In the genomic region with DNA sequence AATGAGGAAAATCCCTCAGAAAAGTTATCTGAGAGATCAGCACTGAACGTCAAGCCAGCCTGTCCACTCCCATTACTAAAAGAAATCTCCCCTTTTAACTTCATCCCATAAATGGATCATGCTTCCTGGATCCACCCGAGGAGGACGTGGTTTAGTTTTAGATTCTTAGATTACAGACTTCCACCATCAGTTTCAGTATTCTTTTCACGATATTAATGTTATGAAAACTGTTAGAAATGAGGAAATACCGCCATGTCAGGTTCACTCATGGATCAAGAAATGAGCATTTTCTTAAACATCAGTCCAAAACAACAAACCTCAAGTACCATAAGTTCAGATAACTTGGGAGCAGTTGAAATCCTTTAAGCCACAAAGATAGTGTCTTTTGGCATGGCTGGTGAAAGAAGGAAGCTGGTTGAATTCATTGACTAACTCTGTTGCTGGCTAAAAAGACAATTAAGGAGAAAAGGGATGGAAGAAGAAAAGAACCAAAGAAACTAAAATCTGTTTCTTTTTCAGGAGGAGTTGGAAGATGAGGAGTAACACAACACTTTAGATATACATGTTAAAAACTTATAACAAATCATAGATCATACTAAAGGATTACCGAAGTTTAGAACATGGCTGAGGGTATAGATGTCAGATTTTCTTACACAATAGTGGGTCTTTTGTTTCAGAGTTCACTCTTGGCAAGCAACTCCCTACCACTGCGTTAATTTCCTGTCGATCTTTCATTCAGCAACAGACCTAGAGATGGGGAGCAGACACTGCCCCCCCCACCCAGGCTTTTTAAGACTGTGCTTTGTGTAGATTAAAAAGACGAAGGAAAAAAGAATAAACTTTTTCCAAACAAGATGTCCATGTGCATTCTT, we compare ENCODE assay signal across 1 cellular context.
TF ChIP-seq lines count a peak whose summit lies in the region.

No MANE protein-coding gene starts in this region.

TF ChIP-seq in IMR-90, 13 proteins besides CTCF, POLR2A, EP300 and RAD21 (continued from another document):
- TF ChIP-seq USF2 (IDR thresholded peaks at IDR 0.05; ENCODE audit: low read depth, low read length) = no peak
- no peak for TF ChIP-seq BHLHE40 (IDR thresholded peaks at IDR 0.05; ENCODE audit: low read depth, low read length)
- no peak for TF ChIP-seq CEBPB (IDR thresholded peaks at IDR 0.05; ENCODE audit: low read depth, low read length)
- TF ChIP-seq, protein P1, sequence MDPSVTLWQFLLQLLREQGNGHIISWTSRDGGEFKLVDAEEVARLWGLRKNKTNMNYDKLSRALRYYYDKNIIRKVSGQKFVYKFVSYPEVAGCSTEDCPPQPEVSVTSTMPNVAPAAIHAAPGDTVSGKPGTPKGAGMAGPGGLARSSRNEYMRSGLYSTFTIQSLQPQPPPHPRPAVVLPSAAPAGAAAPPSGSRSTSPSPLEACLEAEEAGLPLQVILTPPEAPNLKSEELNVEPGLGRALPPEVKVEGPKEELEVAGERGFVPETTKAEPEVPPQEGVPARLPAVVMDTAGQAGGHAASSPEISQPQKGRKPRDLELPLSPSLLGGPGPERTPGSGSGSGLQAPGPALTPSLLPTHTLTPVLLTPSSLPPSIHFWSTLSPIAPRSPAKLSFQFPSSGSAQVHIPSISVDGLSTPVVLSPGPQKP (IDR thresholded peaks at IDR 0.05; ENCODE audit: borderline replicate concordance, low read depth, low read length) = no peak
